8 cellular contexts compared by ENCODE assay signal in the genomic region with DNA sequence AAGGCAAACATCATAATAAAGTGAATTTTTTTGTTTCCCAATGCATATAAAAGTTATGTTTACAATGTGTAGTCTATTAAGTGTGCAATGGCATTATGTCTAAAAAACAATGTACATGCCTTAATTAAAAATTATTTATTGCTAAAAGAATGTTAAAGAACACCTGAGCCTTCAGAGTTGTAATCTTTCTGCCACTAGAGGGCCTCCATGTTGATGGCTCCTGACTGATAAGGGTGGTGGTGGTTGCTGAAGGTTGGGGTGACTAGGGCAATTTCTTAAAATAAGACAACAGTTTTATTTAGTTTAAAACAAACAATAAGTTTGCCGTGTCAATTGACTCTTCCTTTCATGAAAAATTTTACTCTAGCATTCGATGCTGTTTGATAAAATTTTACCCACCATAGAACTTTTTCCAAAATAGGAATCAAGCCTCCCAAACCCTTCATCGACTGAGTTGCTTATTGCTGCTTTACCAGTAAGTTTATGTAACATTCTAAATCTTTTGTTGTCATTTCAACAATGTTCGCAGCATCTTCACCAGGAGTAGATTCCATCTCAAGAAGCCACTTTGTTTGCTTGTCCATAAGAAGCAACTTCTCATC. TPM values are rescaled to one million over a fixed set of nuclear protein-coding genes. Genes with fewer than 3 reads are reported as not detected.
DNase-seq lines count a peak whose midpoint lies in the region; ATAC-seq and TF ChIP-seq lines count a peak whose summit lies in the region.

No MANE protein-coding gene starts in this region.

- no peaks in the 10 kb centered on the region for H3K9me3 ChIP-seq in left ventricle myocardium inferior (replicated peaks)

- no peaks in the 10 kb centered on the region for H3K36me3 ChIP-seq in left ventricle myocardium inferior

- TF ChIP-seq CTCF in left ventricle myocardium inferior (IDR thresholded peaks at IDR 0.05; ENCODE audit: borderline replicate concordance) (peak; percentile 58), epithelial cell of proximal tubule (conservative IDR thresholded peaks at IDR 0.05; ENCODE audit: low read depth, low read length) (peak; percentile 80)

- peaks cover 63% of the 10 kb centered on the region for H3K4me1 ChIP-seq in left ventricle myocardium inferior

- H3K27me3 ChIP-seq in left ventricle myocardium inferior (ENCODE audit: low read depth), result no peaks in the 10 kb centered on the region

- H3K4me3 ChIP-seq in left ventricle myocardium inferior (no peak overlapping the region), epithelial cell of proximal tubule (ENCODE audit: low read depth, low read length) (no peak overlapping the region)

- no peak for ATAC-seq in left ventricle myocardium superior

- intact Hi-C loops in left ventricle myocardium inferior (cut with micrococcal nuclease), result no loop called here
- intact Hi-C loops in left ventricle myocardium superior (cut with micrococcal nuclease), result no loop called here

- no peak overlapping the region for H3K27ac ChIP-seq in left ventricle myocardium inferior (replicated peaks)

- DNase-seq in left ventricle myocardium inferior (no peak), left ventricle myocardium superior (no peak), RPMI8226 (peak; percentile 50), epithelial cell of proximal tubule (ENCODE audit: low read depth) (no peak), NCI-H1694 treated with DMSO at 0.1 percent for 48 hours (lab: John Stamatoyannopoulos, UW) (no peak), 8988T (no peak), NCI-H2171 (lab: John Stamatoyannopoulos, UW) (no peak)
- DNase-seq in stimulated activated CD4-positive, alpha-beta T cell treated with anti-CD3 and anti-CD28 coated beads, Interleukin-1b, Interleukin-23, amount 100 ng/mL, for 48 hours, result peak; percentile 9

RNA-seq across cellular contexts. Expression of a gene that starts 32.3 kb away (rescaled TPM):
- 22.2 TPM for total RNA-seq in left ventricle myocardium inferior
- 24.9 TPM for total RNA-seq in left ventricle myocardium superior
- total RNA-seq in epithelial cell of proximal tubule, result 17.6 and 22.4 TPM in 2 replicates

Comparison
In these comparisons a context has a peak if more than half of its experiments do, and no peak if none do; other contexts are left out.
1. DNase-seq: peak in RPMI8226 (single experiment) and stimulated activated CD4-positive, alpha-beta T cell treated with anti-CD3 and anti-CD28 coated beads, Interleukin-1b, Interleukin-23, amount 100 ng/mL, for 48 hours (single experiment); none in left ventricle myocardium inferior (single experiment), left ventricle myocardium superior (single experiment), epithelial cell of proximal tubule (single experiment), NCI-H1694 treated with DMSO at 0.1 percent for 48 hours (single experiment), 8988T (single experiment) and NCI-H2171 (single experiment).